In genomic region chr9:117720066-117720465, GRCh38 we compare ENCODE assay signal across 18 cellular contexts. TPM values are rescaled to one million over a fixed set of nuclear protein-coding genes. Genes with fewer than 3 reads are reported as not detected.
DNase-seq lines count a peak whose midpoint lies in the region; ATAC-seq and TF ChIP-seq lines count a peak whose summit lies in the region.
"Had no signal": no experiment of that assay in that cellular context is flagged by ENCODE, and none has a peak within 500 bp of the region (broad histone marks: within the 10 kb centered on the region; RNA-seq: fewer than 3 reads in every experiment).

No MANE protein-coding gene starts in this region.

- H3K9me3 ChIP-seq in right atrium auricular region (no peaks in the 10 kb centered on the region), thyroid gland (no peaks in the 10 kb centered on the region)
- H3K9me3 ChIP-seq: SJSA1 had no signal

- no peak for TF ChIP-seq POLR2A in thyroid gland (IDR thresholded peaks at IDR 0.05)

- no peak for ATAC-seq in Right ventricle myocardium inferior
- peak; percentile 69 for ATAC-seq in SK-N-SH treated with all-trans-retinoic acid at 6 μM for 48 hours

- H3K27ac ChIP-seq in right atrium auricular region (peak overlapping the region; percentile 48 to 60), thyroid gland (peak overlapping the region in 2 of 3 donors; percentile 13 to 25)
- H3K27ac ChIP-seq: RWPE1, SJSA1 had no signal

- no peak overlapping the region for H3K4me3 Mint-ChIP-seq in osteocyte (ENCODE audit: unreplicated experiment)
- H3K4me3 Mint-ChIP-seq: CD8-positive, alpha-beta memory T cell had no signal

- H3K4me3 ChIP-seq in right atrium auricular region = no peak overlapping the region
- H3K4me3 ChIP-seq in thyroid gland (replicated peaks in 1 of 3) = no peak overlapping the region
- H3K4me3 ChIP-seq: SJSA1 had no signal

- peaks cover 12% of the 10 kb centered on the region for H3K36me3 Mint-ChIP-seq in osteocyte (ENCODE audit: unreplicated experiment)
- H3K36me3 Mint-ChIP-seq: CD8-positive, alpha-beta memory T cell had no signal

- 71 to 76% methylated on average over 2 of the region's 2 CpGs for WGBS in thyroid gland, 2 donors

- H3K27me3 Mint-ChIP-seq in osteocyte (ENCODE audit: unreplicated experiment) = no peaks in the 10 kb centered on the region
- H3K27me3 Mint-ChIP-seq: CD8-positive, alpha-beta memory T cell had no signal

- no peaks in the 10 kb centered on the region for H3K27me3 ChIP-seq in right atrium auricular region
- no peaks in the 10 kb centered on the region for H3K27me3 ChIP-seq in thyroid gland
- H3K27me3 ChIP-seq: SJSA1 had no signal

- intact Hi-C loops in Right ventricle myocardium inferior (cut with DNase I) (no loop called here), thyroid gland (cut with DNase I) (no loop called here)

- H3K4me1 ChIP-seq in right atrium auricular region (peaks cover 0 to 78% of the 10 kb centered on the region in 2 donors), thyroid gland (peaks cover 0 to 12% of the 10 kb centered on the region in 2 donors)

- peaks cover 5% of the 10 kb centered on the region for H3K9me3 Mint-ChIP-seq in osteocyte (ENCODE audit: unreplicated experiment)
- H3K9me3 Mint-ChIP-seq: CD8-positive, alpha-beta memory T cell had no signal

- H3K36me3 ChIP-seq in right atrium auricular region = no peaks in the 10 kb centered on the region
- H3K36me3 ChIP-seq in thyroid gland = no peaks in the 10 kb centered on the region

- DNase-seq in right atrium auricular region (ENCODE audit: low spot score) (no peak), Right ventricle myocardium inferior (ENCODE audit: missing footprints) (no peak), osteocyte (ENCODE audit: extremely low spot score, unreplicated experiment) (no peak), thyroid gland (no peak), GM20000 (ENCODE audit: low spot score) (no peak), COLO668 (lab: John Stamatoyannopoulos, UW; ENCODE audit: unreplicated experiment) (no peak), GF-D8 (lab: John Stamatoyannopoulos, UW) (no peak)
- DNase-seq: CD8-positive, alpha-beta memory T cell; DMS 273 treated with DMSO at 0.1 percent for 48 hours; H7; NCI-H1436; NCI-H2081; NCI-H345; NCI-H526 treated with DMSO at 0.1 percent for 48 hours had no signal

- TF ChIP-seq CTCF in right atrium auricular region (IDR thresholded peaks at IDR 0.05) (no peak), osteocyte (IDR thresholded peaks at IDR 0.05) (no peak), thyroid gland (IDR thresholded peaks at IDR 0.05) (no peak), GM20000 (IDR thresholded peaks at IDR 0.05; ENCODE audit: extremely low read depth, missing control alignments) (no peak)

- peak overlapping the region; percentile 70 for H3K27ac Mint-ChIP-seq in osteocyte (ENCODE audit: unreplicated experiment)
- H3K27ac Mint-ChIP-seq: CD8-positive, alpha-beta memory T cell had no signal

- peaks cover 44% of the 10 kb centered on the region for H3K4me1 Mint-ChIP-seq in osteocyte (ENCODE audit: unreplicated experiment)

TF ChIP-seq in SK-N-SH treated with all-trans-retinoic acid at 6 μM for 48 hours, 23 proteins besides CTCF, POLR2A, EP300 and RAD21:
- no peak for TF ChIP-seq TCF4 (CRISPR knock-in tag; IDR thresholded peaks at IDR 0.05; ENCODE audit: borderline replicate concordance)
- no peak for TF ChIP-seq SNAI2 (CRISPR knock-in tag; IDR thresholded peaks at IDR 0.05)
- TF ChIP-seq GLIS3 (CRISPR knock-in tag; IDR thresholded peaks at IDR 0.05) = no peak
- no peak for TF ChIP-seq ZNF8 (CRISPR knock-in tag; IDR thresholded peaks at IDR 0.05)

RNA-seq across cellular contexts. Expression of gene TLR4, which starts 15.9 kb away (rescaled TPM):
- total RNA-seq in right atrium auricular region (10 to 100 TPM; 13.4 to 20.0 TPM), Right ventricle myocardium inferior (16.8 TPM), osteocyte (28.9 and 30.5 TPM in 2 replicates), thyroid gland (10 to 100 TPM in 3 of 4 donors, 1 to 10 TPM in 1; 9.8 to 59.0 (median 36.0) TPM)
- total RNA-seq: A673, H7 had no signal
